25 cellular contexts compared by ENCODE assay signal in genomic region chr16:49097964-49098363, GRCh38.
A peak's percentile ranks its signal among the peaks of the same experiment; 100 is the strongest.
DNase-seq lines count a peak whose midpoint lies in the region; ATAC-seq and TF ChIP-seq lines count a peak whose summit lies in the region.
"Had no signal": no experiment of that assay in that cellular context is flagged by ENCODE, and none has a peak within 500 bp of the region (broad histone marks: within the 10 kb centered on the region; RNA-seq: fewer than 3 reads in every experiment).

No MANE protein-coding gene starts in this region.

- ATAC-seq in Right ventricle myocardium inferior, result peak; percentile 93
- ATAC-seq in heart left ventricle, result peak; percentile 87 to 98 (median 92)
- ATAC-seq in GM19463 (IDR thresholded peaks at IDR 0.05; ENCODE audit: unreplicated experiment), result no peak
- ATAC-seq in esophagus mucosa, result no peak
- ATAC-seq: A549, GM12878 had no signal

- WGBS in heart left ventricle, 4 donors, result 27 to 60% (median 56%) methylated on average over 2 of the region's 2 CpGs

- H3K9me3 Mint-ChIP-seq in osteocyte (ENCODE audit: unreplicated experiment), result peaks cover 28% of the 10 kb centered on the region

- H3K27ac ChIP-seq in right atrium auricular region (no peak overlapping the region), heart left ventricle (peak overlapping the region in 4 of 12 donors; percentile 19 to 60 (median 51)), left ventricle myocardium inferior (replicated peaks) (peak overlapping the region; percentile 51)
- H3K27ac ChIP-seq: 22Rv1, A549, BLaER1 had no signal

- H3K27me3 Mint-ChIP-seq in osteocyte (ENCODE audit: unreplicated experiment), result no peaks in the 10 kb centered on the region
- H3K27me3 Mint-ChIP-seq: CD4-positive, alpha-beta memory T cell; CD4-positive, CD25-positive, alpha-beta regulatory T cell had no signal

- no peaks in the 10 kb centered on the region for H3K4me1 Mint-ChIP-seq in osteocyte (ENCODE audit: unreplicated experiment)
- H3K4me1 Mint-ChIP-seq: CD14-positive monocyte; CD4-positive, alpha-beta memory T cell; CD4-positive, CD25-positive, alpha-beta regulatory T cell; CD8-positive, alpha-beta memory T cell had no signal

- no peaks in the 10 kb centered on the region for H3K27me3 ChIP-seq in right atrium auricular region
- no peaks in the 10 kb centered on the region for H3K27me3 ChIP-seq in heart left ventricle
- H3K27me3 ChIP-seq in left ventricle myocardium inferior (ENCODE audit: low read depth), result no peaks in the 10 kb centered on the region
- H3K27me3 ChIP-seq: BE2C, BLaER1 had no signal

- H3K36me3 ChIP-seq in right atrium auricular region (no peaks in the 10 kb centered on the region), heart left ventricle (no peaks in the 10 kb centered on the region), left ventricle myocardium inferior (no peaks in the 10 kb centered on the region)
- H3K36me3 ChIP-seq: BE2C, BLaER1 had no signal

- H3K27ac Mint-ChIP-seq in osteocyte (ENCODE audit: unreplicated experiment), result no peak overlapping the region
- H3K27ac Mint-ChIP-seq: CD14-positive monocyte; CD4-positive, alpha-beta memory T cell; CD4-positive, CD25-positive, alpha-beta regulatory T cell; CD8-positive, alpha-beta memory T cell had no signal

- intact Hi-C loops in Right ventricle myocardium inferior (cut with DNase I) (no loop called here), heart left ventricle (cut with DNase I) (no loop called here), left ventricle myocardium inferior (cut with micrococcal nuclease) (no loop called here)

- H3K4me3 Mint-ChIP-seq in osteocyte (ENCODE audit: unreplicated experiment), result no peak overlapping the region
- H3K4me3 Mint-ChIP-seq: CD14-positive monocyte; CD4-positive, CD25-positive, alpha-beta regulatory T cell; CD8-positive, alpha-beta memory T cell had no signal

- no peak for TF ChIP-seq CTCF in right atrium auricular region (IDR thresholded peaks at IDR 0.05)
- TF ChIP-seq CTCF in heart left ventricle (IDR thresholded peaks at IDR 0.05), result no peak
- TF ChIP-seq CTCF in left ventricle myocardium inferior (IDR thresholded peaks at IDR 0.05; ENCODE audit: borderline replicate concordance), result no peak
- no peak for TF ChIP-seq CTCF in osteocyte (IDR thresholded peaks at IDR 0.05)

- H3K4me3 ChIP-seq in right atrium auricular region, result no peak overlapping the region
- H3K4me3 ChIP-seq in heart left ventricle, result no peak overlapping the region
- no peak overlapping the region for H3K4me3 ChIP-seq in left ventricle myocardium inferior
- H3K4me3 ChIP-seq: A549, BLaER1, GM12878 had no signal

- no peak for DNase-seq in Right ventricle myocardium inferior (ENCODE audit: missing footprints)
- no peak for DNase-seq in right atrium auricular region (ENCODE audit: low spot score)
- DNase-seq in heart left ventricle, result no peak
- DNase-seq in left ventricle myocardium inferior, result no peak
- peak; percentile 19 for DNase-seq in osteocyte (ENCODE audit: extremely low spot score, unreplicated experiment)
- DNase-seq: BE2C; C1 segment of cervical spinal cord; CD4-positive, alpha-beta memory T cell; CD4-positive, CD25-positive, alpha-beta regulatory T cell; CD8-positive, alpha-beta memory T cell; COR-L47; DMS 273 treated with DMSO at 0.1 percent for 48 hours; DMS153; DMS53; DMS79; DND-41; EL; GDM1 had no signal

- H3K9me3 ChIP-seq in right atrium auricular region (no peaks in the 10 kb centered on the region), heart left ventricle (peaks cover 0 to 5% (median 0%) of the 10 kb centered on the region in 12 donors), left ventricle myocardium inferior (replicated peaks) (peaks cover 4% of the 10 kb centered on the region)
- H3K9me3 ChIP-seq: A549, BE2C, BLaER1 had no signal

- H3K36me3 Mint-ChIP-seq in osteocyte (ENCODE audit: unreplicated experiment), result no peaks in the 10 kb centered on the region
- H3K36me3 Mint-ChIP-seq: CD14-positive monocyte; CD4-positive, alpha-beta memory T cell; CD4-positive, CD25-positive, alpha-beta regulatory T cell; CD8-positive, alpha-beta memory T cell had no signal

- no peak for TF ChIP-seq POLR2A in heart left ventricle (IDR thresholded peaks at IDR 0.05)

- no peaks in the 10 kb centered on the region for H3K4me1 ChIP-seq in right atrium auricular region
- peaks cover 0 to 10% (median 0%) of the 10 kb centered on the region in 12 donors for H3K4me1 ChIP-seq in heart left ventricle
- H3K4me1 ChIP-seq in left ventricle myocardium inferior, result peaks cover 18% of the 10 kb centered on the region
- H3K4me1 ChIP-seq: A549, BE2C, BLaER1 had no signal

Comparison
In these comparisons a context has a peak if more than half of its experiments do, and no peak if none do; other contexts are left out.
1. ATAC-seq: peak in Right ventricle myocardium inferior (single experiment) and heart left ventricle (4 of 4); none in GM19463 (single experiment) and esophagus mucosa (single experiment).